8 cellular contexts compared by ENCODE assay signal in genomic region chr19:40717325-40717879, GRCh38. TPM values are rescaled to one million over a fixed set of nuclear protein-coding genes. Genes with fewer than 3 reads are reported as not detected.
A peak's percentile ranks its signal among the peaks of the same experiment; 100 is the strongest.
DNase-seq lines count a peak whose midpoint lies in the region; ATAC-seq, FAIRE-seq and TF ChIP-seq lines count a peak whose summit lies in the region.

No MANE protein-coding gene starts in this region.

- peaks cover 0 to 35% of the 10 kb centered on the region in 2 experiments; a peak in 2 of 4 replicates for H3K79me2 ChIP-seq in H1 (ENCODE audit: control insufficient read depth in 1 of 2, insufficient read depth in 2 of 2, low read length in 2 of 2)

- H3K18ac ChIP-seq in H1 (ENCODE audit: extremely low read depth, low read length): peak overlapping the region; percentile 48; the same call in 1 of the 2 replicates

- no peak for TF ChIP-seq CTCF in H1 (IDR thresholded peaks at IDR 0.05; ENCODE audit: control extremely low read depth in 1 of 3, insufficient read depth in 1 of 3, low read depth in 1 of 3, low read length in 3 of 3)

- peak overlapping the region; percentile 72 to 94 (median 90) for H3K4me3 ChIP-seq in H1 (ENCODE audit: extremely low read depth in 1 of 4, insufficient read depth in 2 of 4, low read depth in 3 of 4, low read length in 4 of 4)

- H4K20me1 ChIP-seq in H1 (replicated peaks in 1 of 2; ENCODE audit: control insufficient read depth in 1 of 2, insufficient read depth in 2 of 2, low read length in 2 of 2): no peaks in the 10 kb centered on the region

- peak overlapping the region in 1 of 2 donors; percentile 98 for H3K27ac Mint-ChIP-seq in natural killer cell treated with Interleukin-12 subunit alpha and Interleukin-12 subunit beta and Interleukin-15 and Interleukin-18, amount 100 ng/mL, for 72 hours

- H3K4ac ChIP-seq in H1 (replicated peaks; ENCODE audit: insufficient read length, low read depth, low read length): no peak overlapping the region

- no peak overlapping the region for H4K91ac ChIP-seq in H1 (replicated peaks; ENCODE audit: insufficient read length, low read length)

- no peak for FAIRE-seq in H1 (lab: Jason Lieb, UNC)

- peak overlapping the region; percentile 82 to 90 (median 87) for H3K9ac ChIP-seq in H1 (replicated peaks in 1 of 4; ENCODE audit: extremely low read depth in 1 of 4, low read depth in 3 of 4, low read length in 3 of 4)

- peak overlapping the region; percentile 94 for H3K4me3 Mint-ChIP-seq in natural killer cell treated with Interleukin-12 subunit alpha and Interleukin-12 subunit beta and Interleukin-15 and Interleukin-18, amount 100 ng/mL, for 72 hours

- TF ChIP-seq POLR2A in GM15510 (IDR thresholded peaks at IDR 0.05; ENCODE audit: borderline replicate concordance, extremely low read depth, insufficient read length): peak; percentile 1
- TF ChIP-seq POLR2A in H1 (IDR thresholded peaks at IDR 0.05; ENCODE audit: control extremely low read depth in 1 of 2, low read depth in 2 of 2, low read length in 2 of 2): no peak; a peak in 1 of 3 replicates

- no peak overlapping the region for H3K14ac ChIP-seq in H1 (ENCODE audit: insufficient read length)

- no peaks in the 10 kb centered on the region for H3K9me3 ChIP-seq in H1 (ENCODE audit: insufficient read depth in 2 of 2, low read depth in 1 of 2, low read length in 1 of 2)

- peak overlapping the region; percentile 76 for H2AK5ac ChIP-seq in H1 (ENCODE audit: low read depth, low read length)

- DNase-seq in NCI-H345 (lab: John Stamatoyannopoulos, UW): peak; percentile 39
- no peak for DNase-seq in H1 (ENCODE audit: low read depth in 1 of 2, low spot score in 2 of 2)
- no peak for DNase-seq in natural killer cell treated with Interleukin-12 subunit alpha and Interleukin-12 subunit beta and Interleukin-15 and Interleukin-18, amount 100 ng/mL, for 72 hours (ENCODE audit: low spot score)
- DNase-seq in NCI-H2227 (lab: John Stamatoyannopoulos, UW; ENCODE audit: unreplicated experiment): no peak

- H3K27me3 Mint-ChIP-seq in natural killer cell treated with Interleukin-12 subunit alpha and Interleukin-12 subunit beta and Interleukin-15 and Interleukin-18, amount 100 ng/mL, for 72 hours: no peaks in the 10 kb centered on the region

- H2BK20ac ChIP-seq in H1 (ENCODE audit: low read length): no peak overlapping the region

- peaks cover 23% of the 10 kb centered on the region for H3K23me2 ChIP-seq in H1 (ENCODE audit: low read depth, low read length)

- peaks cover 52 to 54% of the 10 kb centered on the region in 2 donors for H3K4me1 Mint-ChIP-seq in natural killer cell treated with Interleukin-12 subunit alpha and Interleukin-12 subunit beta and Interleukin-15 and Interleukin-18, amount 100 ng/mL, for 72 hours (ENCODE audit: low read depth in 2 of 2)

- no peak overlapping the region for H4K5ac ChIP-seq in H1 (ENCODE audit: insufficient read length, low read depth, low read length)

- peak overlapping the region; percentile 94 for H2BK12ac ChIP-seq in H1 (ENCODE audit: low read depth, low read length)

- peak overlapping the region; percentile 88 for H4K8ac ChIP-seq in H1 (ENCODE audit: extremely low read depth, insufficient read depth, low read length)

- POLR2A ChIA-PET in H1 (lab: Charles Lee; ENCODE audit: partially characterized antibody): interaction anchor here (0.7 to 2.4 kb wide), 14 partner anchors 13 to 547 kb away, joined by 3 to 28 read pairs (median 7); partner anchors contain the start of genes ACTMAP, EGLN2, HNRNPUL1 and NUMBL

- ATAC-seq in natural killer cell treated with Interleukin-12 subunit alpha and Interleukin-12 subunit beta and Interleukin-15 and Interleukin-18, amount 100 ng/mL, for 72 hours: no peak
- no peak for ATAC-seq in GM18873 (IDR thresholded peaks at IDR 0.05; ENCODE audit: low FRiP score, unreplicated experiment)
- ATAC-seq in GM18858 (IDR thresholded peaks at IDR 0.05; ENCODE audit: unreplicated experiment): no peak
- no peak for ATAC-seq in GM18861 (IDR thresholded peaks at IDR 0.05; ENCODE audit: unreplicated experiment)

- H2AFZ ChIP-seq in H1 (ENCODE audit: low read length): no peak overlapping the region

- no peak for TF ChIP-seq EP300 in H1 (IDR thresholded peaks at IDR 0.05; ENCODE audit: borderline replicate concordance in 1 of 2, low read depth in 2 of 2, low read length in 2 of 2)

- WGBS in H1 (ENCODE audit: extremely low coverage in 1 of 2, insufficient coverage in 1 of 2, insufficient read length in 1 of 2, insufficient replicate concordance in 2 of 2, low coverage in 1 of 2, low lambda C conversion rate in 2 of 2, missing lambda C conversion rate in 1 of 2), 2 experiments: 8% methylated on average over 16 of the region's 20 CpGs; no CpG with 5 or more reads in 1 of the 2 experiments

- H2BK120ac ChIP-seq in H1 (replicated peaks; ENCODE audit: low read depth, low read length): no peak overlapping the region

- no peaks in the 10 kb centered on the region for H3K27me3 ChIP-seq in H1 (replicated peaks in 1 of 4; ENCODE audit: control insufficient read depth in 3 of 4, extremely low read depth in 1 of 4, insufficient read depth in 3 of 4, low read length in 3 of 4)

- no peak for TF ChIP-seq RAD21 in H1 (IDR thresholded peaks at IDR 0.05 in 1 of 2, conservative IDR thresholded peaks at IDR 0.05 in 1 of 2; ENCODE audit: low read depth in 2 of 2, low read length in 2 of 2)

- peaks cover 6% of the 10 kb centered on the region for H3K36me3 Mint-ChIP-seq in natural killer cell treated with Interleukin-12 subunit alpha and Interleukin-12 subunit beta and Interleukin-15 and Interleukin-18, amount 100 ng/mL, for 72 hours

- 0 out of 2 replicates have a peak overlapping the region, but pooled peaks have one; percentile 61 for H2BK15ac ChIP-seq in H1 (ENCODE audit: low read length)

- peak overlapping the region; percentile 52 for H3K56ac ChIP-seq in H1 (replicated peaks; ENCODE audit: insufficient read length, low read depth, low read length)

- no peak overlapping the region for H3K23ac ChIP-seq in H1 (ENCODE audit: insufficient read length)

- H3K27ac ChIP-seq in H1 (ENCODE audit: low read depth, low read length): peak overlapping the region; percentile 74

- H3K4me2 ChIP-seq in H1 (ENCODE audit: insufficient read depth in 1 of 2, low read depth in 2 of 2, low read length in 2 of 2): peak overlapping the region; percentile 96 to 100

- no peaks in the 10 kb centered on the region for H3K9me3 Mint-ChIP-seq in natural killer cell treated with Interleukin-12 subunit alpha and Interleukin-12 subunit beta and Interleukin-15 and Interleukin-18, amount 100 ng/mL, for 72 hours

- CTCF ChIA-PET in H1 (lab: Charles Lee; ENCODE audit: partially characterized antibody): interaction anchor here (1.0 to 1.6 kb wide), 7 partner anchors 15 to 177 kb away, joined by 3 to 4 read pairs (median 3); partner anchors contain the start of gene NUMBL

- H3K79me1 ChIP-seq in H1 (ENCODE audit: low read depth, low read length): peaks cover 10% of the 10 kb centered on the region

- peak overlapping the region; percentile 84 for H2BK5ac ChIP-seq in H1 (ENCODE audit: low read depth, low read length)

- peaks cover 0 to 25% (median 8%) of the 10 kb centered on the region in 4 experiments; a peak in 6 of 7 replicates for H3K4me1 ChIP-seq in H1 (replicated peaks in 1 of 4; ENCODE audit: control insufficient read depth in 3 of 4, insufficient read depth in 4 of 4, low read length in 3 of 4)

- peaks cover 0 to 9% (median 3%) of the 10 kb centered on the region in 4 experiments; a peak in 4 of 8 replicates for H3K36me3 ChIP-seq in H1 (ENCODE audit: control insufficient read depth in 2 of 4, insufficient read depth in 4 of 4, low read length in 3 of 4)

RNA-seq across cellular contexts. Expression of gene ITPKC, which starts 0.5 kb away (rescaled TPM):
- 8.9 and 9.5 TPM in 2 replicates for total RNA-seq in H1 (2021; fragmentation: NEBNext Ultra II Directional; extraction: Animal tissue kit (Norgen Biotek cat#: 25700))
- polyA plus RNA-seq in H1 (2011; rRNA removed): 5.2 and 7.8 TPM in 2 replicates
- polyA plus RNA-seq in H1 (2011; cell fraction: cytosol; rRNA removed): 7.0 TPM
- polyA plus RNA-seq in H1 (2011; cell fraction: nucleus; rRNA removed): 12.2 TPM
- 6.0 to 9.0 TPM (median 8.9 TPM) in 4 replicates for polyA plus RNA-seq in H1 (2012, experiment 1 of 2)
- polyA plus RNA-seq in H1 (2012, experiment 2 of 2): 8.4 TPM
- 3.4 TPM for polyA plus RNA-seq in H1 (2013, experiment 1 of 2)
- polyA plus RNA-seq in H1 (2013, experiment 2 of 2): 3.4 TPM
- polyA minus RNA-seq in H1 (2011; rRNA and poly(A)+ RNA removed): 8.5 and 11.8 TPM in 2 replicates
- 6.2 TPM for polyA minus RNA-seq in H1 (2011; cell fraction: cytosol; rRNA and poly(A)+ RNA removed)
- polyA minus RNA-seq in H1 (2011; cell fraction: nucleus; rRNA and poly(A)+ RNA removed): 7.3 TPM
- 10 to 100 TPM in 1 of 2 donors, 1 to 10 TPM in 1; 9.0 to 10.3 TPM for total RNA-seq in natural killer cell treated with Interleukin-12 subunit alpha and Interleukin-12 subunit beta and Interleukin-15 and Interleukin-18, amount 100 ng/mL, for 72 hours

RNA-seq across cellular contexts. Expression of gene COQ8B, which starts 0.7 kb away (rescaled TPM):
- total RNA-seq in H1 (2021; fragmentation: NEBNext Ultra II Directional; extraction: Animal tissue kit (Norgen Biotek cat#: 25700)): 39.3 and 41.7 TPM in 2 replicates
- polyA plus RNA-seq in H1 (2011; rRNA removed): 46.1 and 67.6 TPM in 2 replicates
- polyA plus RNA-seq in H1 (2011; cell fraction: cytosol; rRNA removed): 51.7 TPM
- 116 TPM for polyA plus RNA-seq in H1 (2011; cell fraction: nucleus; rRNA removed)
- polyA plus RNA-seq in H1 (2012, experiment 1 of 2): 20.5 to 45.8 TPM (median 40.6 TPM) in 4 replicates
- 48.3 TPM for polyA plus RNA-seq in H1 (2012, experiment 2 of 2)
- polyA plus RNA-seq in H1 (2013, experiment 1 of 2): 22.4 TPM
- 20.3 TPM for polyA plus RNA-seq in H1 (2013, experiment 2 of 2)
- polyA minus RNA-seq in H1 (2011; rRNA and poly(A)+ RNA removed): 25.9 and 28.6 TPM in 2 replicates
- polyA minus RNA-seq in H1 (2011; cell fraction: cytosol; rRNA and poly(A)+ RNA removed): 24.7 TPM
- polyA minus RNA-seq in H1 (2011; cell fraction: nucleus; rRNA and poly(A)+ RNA removed): 35.4 TPM
- total RNA-seq in natural killer cell treated with Interleukin-12 subunit alpha and Interleukin-12 subunit beta and Interleukin-15 and Interleukin-18, amount 100 ng/mL, for 72 hours: 10 to 100 TPM; 28.7 to 41.7 TPM

RNA-seq across cellular contexts. Expression of gene NUMBL, which starts 27.0 kb away (rescaled TPM):
- total RNA-seq in H1 (2021; fragmentation: NEBNext Ultra II Directional; extraction: Animal tissue kit (Norgen Biotek cat#: 25700)): 24.8 and 29.4 TPM in 2 replicates
- polyA plus RNA-seq in H1 (2011; rRNA removed): 13.5 and 20.0 TPM in 2 replicates
- polyA plus RNA-seq in H1 (2011; cell fraction: cytosol; rRNA removed): 10.3 TPM
- polyA plus RNA-seq in H1 (2011; cell fraction: nucleus; rRNA removed): 22.0 TPM
- polyA plus RNA-seq in H1 (2012, experiment 1 of 2): 7.0 to 14.8 TPM (median 13.2 TPM) in 4 replicates
- 9.5 TPM for polyA plus RNA-seq in H1 (2012, experiment 2 of 2)
- polyA plus RNA-seq in H1 (2013, experiment 1 of 2): 11.1 TPM
- polyA plus RNA-seq in H1 (2013, experiment 2 of 2): 10.7 TPM
- polyA minus RNA-seq in H1 (2011; rRNA and poly(A)+ RNA removed): 9.9 and 10.0 TPM in 2 replicates
- 6.8 TPM for polyA minus RNA-seq in H1 (2011; cell fraction: cytosol; rRNA and poly(A)+ RNA removed)
- polyA minus RNA-seq in H1 (2011; cell fraction: nucleus; rRNA and poly(A)+ RNA removed): 14.0 TPM
- 10 to 100 TPM in 1 of 2 donors, 1 to 10 TPM in 1; 6.6 to 13.9 TPM for total RNA-seq in natural killer cell treated with Interleukin-12 subunit alpha and Interleukin-12 subunit beta and Interleukin-15 and Interleukin-18, amount 100 ng/mL, for 72 hours

RNA-seq across cellular contexts. Expression of gene ACTMAP, which starts 32.9 kb away (rescaled TPM):
- total RNA-seq in H1 (2021; fragmentation: NEBNext Ultra II Directional; extraction: Animal tissue kit (Norgen Biotek cat#: 25700)): 24.8 and 26.5 TPM in 2 replicates
- polyA plus RNA-seq in H1 (2011; rRNA removed): 24.1 and 30.3 TPM in 2 replicates
- 15.6 TPM for polyA plus RNA-seq in H1 (2011; cell fraction: cytosol; rRNA removed)
- polyA plus RNA-seq in H1 (2011; cell fraction: nucleus; rRNA removed): 50.3 TPM
- 25.7 to 38.2 TPM (median 32.4 TPM) in 4 replicates for polyA plus RNA-seq in H1 (2012, experiment 1 of 2)
- 21.4 TPM for polyA plus RNA-seq in H1 (2012, experiment 2 of 2)
- 16.8 TPM for polyA plus RNA-seq in H1 (2013, experiment 1 of 2)
- 15.6 TPM for polyA plus RNA-seq in H1 (2013, experiment 2 of 2)
- polyA minus RNA-seq in H1 (2011; rRNA and poly(A)+ RNA removed): 10.9 and 13.6 TPM in 2 replicates
- polyA minus RNA-seq in H1 (2011; cell fraction: cytosol; rRNA and poly(A)+ RNA removed): 18.9 TPM
- 10.9 TPM for polyA minus RNA-seq in H1 (2011; cell fraction: nucleus; rRNA and poly(A)+ RNA removed)
- total RNA-seq in natural killer cell treated with Interleukin-12 subunit alpha and Interleukin-12 subunit beta and Interleukin-15 and Interleukin-18, amount 100 ng/mL, for 72 hours: 10 to 100 TPM; 10.9 to 16.6 TPM

RNA-seq across cellular contexts. Expression of gene SNRPA, which starts 33.6 kb away (rescaled TPM):
- total RNA-seq in H1 (2021; fragmentation: NEBNext Ultra II Directional; extraction: Animal tissue kit (Norgen Biotek cat#: 25700)): 201 and 220 TPM in 2 replicates
- 202 and 283 TPM in 2 replicates for polyA plus RNA-seq in H1 (2011; rRNA removed)
- 244 TPM for polyA plus RNA-seq in H1 (2011; cell fraction: cytosol; rRNA removed)
- polyA plus RNA-seq in H1 (2011; cell fraction: nucleus; rRNA removed): 580 TPM
- 183 to 289 TPM (median 274 TPM) in 4 replicates for polyA plus RNA-seq in H1 (2012, experiment 1 of 2)
- polyA plus RNA-seq in H1 (2012, experiment 2 of 2): 187 TPM
- polyA plus RNA-seq in H1 (2013, experiment 1 of 2): 254 TPM
- polyA plus RNA-seq in H1 (2013, experiment 2 of 2): 247 TPM
- polyA minus RNA-seq in H1 (2011; rRNA and poly(A)+ RNA removed): 310 and 364 TPM in 2 replicates
- polyA minus RNA-seq in H1 (2011; cell fraction: cytosol; rRNA and poly(A)+ RNA removed): 247 TPM
- 135 TPM for polyA minus RNA-seq in H1 (2011; cell fraction: nucleus; rRNA and poly(A)+ RNA removed)
- total RNA-seq in natural killer cell treated with Interleukin-12 subunit alpha and Interleukin-12 subunit beta and Interleukin-15 and Interleukin-18, amount 100 ng/mL, for 72 hours: 100 to 1,000 TPM in 1 of 2 donors, 10 to 100 TPM in 1; 95.5 to 191 TPM
